8 cellular contexts compared by ENCODE assay signal in genomic region chr2:127508621-127509034, GRCh38. TPM values are rescaled to one million over a fixed set of nuclear protein-coding genes. Genes with fewer than 3 reads are reported as not detected.
DNase-seq lines count a peak whose midpoint lies in the region; ATAC-seq and TF ChIP-seq lines count a peak whose summit lies in the region.

No MANE protein-coding gene starts in this region.

- H3K27ac Mint-ChIP-seq in progenitor cell of endocrine pancreas = no peak overlapping the region

- H3K4me3 ChIP-seq in fibroblast of mammary gland (ENCODE audit: control insufficient read depth, low read depth, low read length) (no peak overlapping the region), neutrophil (ENCODE audit: low read depth in 1 of 2, low read length in 1 of 2) (no peak overlapping the region)

- no peaks in the 10 kb centered on the region for H3K27me3 Mint-ChIP-seq in progenitor cell of endocrine pancreas

- TF ChIP-seq CTCF in fibroblast of mammary gland (conservative IDR thresholded peaks at IDR 0.05; ENCODE audit: control insufficient read depth, insufficient read depth, low read depth, low read length) = no peak
- no peak for TF ChIP-seq CTCF in neutrophil (IDR thresholded peaks at IDR 0.05)
- TF ChIP-seq CTCF in progenitor cell of endocrine pancreas (IDR thresholded peaks at IDR 0.05; ENCODE audit: unreplicated experiment) = no peak

- no peaks in the 10 kb centered on the region for H3K4me1 Mint-ChIP-seq in progenitor cell of endocrine pancreas (ENCODE audit: low read depth)

- no peaks in the 10 kb centered on the region for H3K9me3 Mint-ChIP-seq in progenitor cell of endocrine pancreas (ENCODE audit: low read depth)

- ATAC-seq in SK-N-SH treated with all-trans-retinoic acid at 6 μM for 48 hours = peak; percentile 93
- no peak for ATAC-seq in HG03135 (IDR thresholded peaks at IDR 0.05; ENCODE audit: unreplicated experiment)

- H3K4me1 ChIP-seq in neutrophil (ENCODE audit: control insufficient read depth in 1 of 2, insufficient read depth in 1 of 2, low read depth in 1 of 2, low read length in 1 of 2) = peaks cover 15 to 31% of the 10 kb centered on the region in 2 experiments

- peaks cover 9% of the 10 kb centered on the region for H3K36me3 Mint-ChIP-seq in progenitor cell of endocrine pancreas (ENCODE audit: insufficient read depth)

- DNase-seq in EL = peak; percentile 99
- peak; percentile 99 for DNase-seq in HT1080 (ENCODE audit: low read depth)
- DNase-seq in fibroblast of mammary gland (ENCODE audit: low read depth) = peak; percentile 100
- no peak for DNase-seq in cerebellar nuclear complex (lab: John Stamatoyannopoulos, UW)
- DNase-seq in progenitor cell of endocrine pancreas (ENCODE audit: low spot score, unreplicated experiment) = no peak

- peak overlapping the region; percentile 29 for H3K27ac ChIP-seq in neutrophil

- H3K4me3 Mint-ChIP-seq in progenitor cell of endocrine pancreas (ENCODE audit: low read depth) = no peak overlapping the region

- H3K27me3 ChIP-seq in neutrophil = no peaks in the 10 kb centered on the region

- H3K9me3 ChIP-seq in neutrophil = no peaks in the 10 kb centered on the region

- H3K36me3 ChIP-seq in neutrophil = peaks cover 17% of the 10 kb centered on the region

TF ChIP-seq in SK-N-SH treated with all-trans-retinoic acid at 6 μM for 48 hours, 23 proteins besides CTCF, POLR2A, EP300 and RAD21:
- TF ChIP-seq ISL1 (CRISPR knock-in tag; IDR thresholded peaks at IDR 0.05) = peak; percentile 60
- no peak for TF ChIP-seq ZFP30 (CRISPR knock-in tag; IDR thresholded peaks at IDR 0.05)
- TF ChIP-seq ZFP3 (CRISPR knock-in tag; IDR thresholded peaks at IDR 0.05) = no peak

RNA-seq across cellular contexts. Expression of gene IWS1, which starts 17.7 kb away (rescaled TPM):
- total RNA-seq in HT1080 (2014; rRNA removed; shearing (Covaris generic)) = 39.5 and 42.5 TPM in 2 replicates
- polyA plus RNA-seq in HT1080 (2015; cell fraction: cytosol; rRNA removed) = 34.4 and 40.4 TPM in 2 replicates
- 57.3 and 65.7 TPM in 2 replicates for polyA plus RNA-seq in HT1080 (2015; cell fraction: nucleus; rRNA removed)
- total RNA-seq in progenitor cell of endocrine pancreas = 60.4 and 61.2 TPM in 2 replicates

RNA-seq across cellular contexts. Expression of gene MYO7B, which starts 26.9 kb away (rescaled TPM):
- total RNA-seq in HT1080 (2014; rRNA removed; shearing (Covaris generic)) = 1.1 and 1.3 TPM in 2 replicates
- 1.4 and 2.9 TPM in 2 replicates for polyA plus RNA-seq in HT1080 (2015; cell fraction: cytosol; rRNA removed)
- 2.8 and 3.2 TPM in 2 replicates for polyA plus RNA-seq in HT1080 (2015; cell fraction: nucleus; rRNA removed)
- total RNA-seq in progenitor cell of endocrine pancreas = 0.64 TPM in 1 of 2 replicates, not detected in the other

Comparison
In these comparisons a context has a peak if more than half of its experiments do, and no peak if none do; other contexts are left out.
1. DNase-seq: peak in EL (single experiment), HT1080 (single experiment) and fibroblast of mammary gland (single experiment); none in cerebellar nuclear complex (0 of 2) and progenitor cell of endocrine pancreas (single experiment).